16 cellular contexts compared by ENCODE assay signal in genomic region chr19:17145546-17146497, GRCh38.
"Had no signal": no experiment of that assay in that cellular context is flagged by ENCODE, and none has a peak within 500 bp of the region (broad histone marks: within the 10 kb centered on the region; RNA-seq: fewer than 3 reads in every experiment).

No MANE protein-coding gene starts in this region.

- FAIRE-seq: kidney, small intestine had no signal

- H3K4me3 ChIP-seq: cardiac muscle cell, gastrocnemius medialis, mucosa of descending colon, prostate gland, tibial nerve had no signal

- H3K27me3 ChIP-seq: cardiac muscle cell, gastrocnemius medialis, tibial nerve had no signal

- H3K9me3 ChIP-seq: gastrocnemius medialis, mucosa of descending colon, prostate gland, tibial nerve had no signal

- DNase-seq: activated CD4-positive, alpha-beta T cell treated with anti-CD3 and anti-CD28 coated beads for 36 hours; activated CD4-positive, alpha-beta T cell treated with anti-CD3 and anti-CD28 coated beads, Interleukin-2, amount 50 U/mL, for 48 hours; activated gamma-delta T cell; gastrocnemius medialis; kidney; mucosa of descending colon; naive B cell; small intestine; stimulated activated naive B cell treated with anti-CD40 and anti-IgM and Interleukin-4, amounts not matched to agents 10 μg/mL and 1 μg/mL and 100 μg/mL, for 72 hours had no signal

- H3K4me1 ChIP-seq: gastrocnemius medialis, prostate gland had no signal

- ATAC-seq: activated CD4-positive, alpha-beta T cell treated with anti-CD3 and anti-CD28 coated beads for 36 hours; activated naive CD4-positive, alpha-beta T cell treated with anti-CD3 and anti-CD28 coated beads, Interleukin-2, amount 50 U/mL, for 72 hours; gastrocnemius medialis; left lobe of liver; mucosa of descending colon; stimulated activated naive B cell treated with anti-CD40 and anti-IgM and Interleukin-4, amounts not matched to agents 10 μg/mL and 1 μg/mL and 100 μg/mL, for 72 hours; WTC11 had no signal

- H3K27ac ChIP-seq: cardiac muscle cell, epithelial cell of prostate, gastrocnemius medialis, prostate gland had no signal

- H3K36me3 ChIP-seq: cardiac muscle cell, gastrocnemius medialis, prostate gland had no signal
